20 cellular contexts compared by ENCODE assay signal in genomic region chr1:177360791-177361190, GRCh38.
A peak's percentile ranks its signal among the peaks of the same experiment; 100 is the strongest.
DNase-seq lines count a peak whose midpoint lies in the region; ATAC-seq, FAIRE-seq and TF ChIP-seq lines count a peak whose summit lies in the region.
"Had no signal": no experiment of that assay in that cellular context is flagged by ENCODE, and none has a peak within 500 bp of the region (broad histone marks: within the 10 kb centered on the region; RNA-seq: fewer than 3 reads in every experiment).

No MANE protein-coding gene starts in this region.

- H3K79me1 ChIP-seq in trophoblast cell (ENCODE audit: low read length) = no peaks in the 10 kb centered on the region

- peak; percentile 29 for DNase-seq in NCI-H748 (lab: John Stamatoyannopoulos, UW; ENCODE audit: unreplicated experiment)
- DNase-seq in NCI-H748 treated with DMSO at 0.1 percent for 48 hours (lab: John Stamatoyannopoulos, UW) = no peak
- DNase-seq in bronchial epithelial cell (ENCODE audit: low read depth) = no peak
- peak; percentile 60 to 85 for DNase-seq in trophoblast cell
- no peak for DNase-seq in H4 (ENCODE audit: low spot score)
- DNase-seq: CD4-positive, CD25-positive, alpha-beta regulatory T cell; CD8-positive, alpha-beta T cell; DMS 273 treated with DMSO at 0.1 percent for 48 hours; DMS79; EL; GDM1; GOT3; H7; HCEC 1CT had no signal

- H3K14ac ChIP-seq in trophoblast cell (ENCODE audit: low read length) = no peak overlapping the region

- no peak overlapping the region for H2BK5ac ChIP-seq in trophoblast cell (ENCODE audit: low read depth, low read length, poor library complexity)

- no peak overlapping the region for H4K91ac ChIP-seq in trophoblast cell (ENCODE audit: low read depth, low read length)

- no peak overlapping the region for H4K8ac ChIP-seq in trophoblast cell (ENCODE audit: low read depth, low read length)

- H3K27me3 ChIP-seq in bronchial epithelial cell (ENCODE audit: control insufficient read depth, insufficient read depth, low read length) (no peaks in the 10 kb centered on the region), trophoblast cell (ENCODE audit: insufficient read depth, low read length) (no peaks in the 10 kb centered on the region)
- H3K27me3 ChIP-seq: BLaER1 had no signal

- no peak overlapping the region for H4K12ac ChIP-seq in trophoblast cell (ENCODE audit: low read depth, low read length)

- FAIRE-seq in bronchial epithelial cell (lab: Jason Lieb, UNC) = peak; percentile 58
- FAIRE-seq: A204.1, GM12878 had no signal

- no peak overlapping the region for H3K4me3 ChIP-seq in bronchial epithelial cell (ENCODE audit: low read depth, low read length)
- no peak overlapping the region for H3K4me3 ChIP-seq in trophoblast cell (ENCODE audit: low read depth, low read length)
- H3K4me3 ChIP-seq: BLaER1, GM12878 had no signal

- H3K79me2 ChIP-seq in trophoblast cell (ENCODE audit: control insufficient read depth, insufficient read depth, low read length, poor library complexity) = no peaks in the 10 kb centered on the region

- H3K4me1 ChIP-seq in trophoblast cell (ENCODE audit: control insufficient read depth in 1 of 2, insufficient read depth in 2 of 2, low read length in 2 of 2) = no peaks in the 10 kb centered on the region
- H3K4me1 ChIP-seq: BLaER1 had no signal

- no peak overlapping the region for H3K9ac ChIP-seq in trophoblast cell (ENCODE audit: low read length)
- H3K9ac ChIP-seq: BLaER1 had no signal

- H3K18ac ChIP-seq in trophoblast cell (ENCODE audit: low read length) = no peak overlapping the region

- no CpG with 5 or more reads among the region's 2 CpGs for WGBS in trophoblast cell (ENCODE audit: extremely low coverage, insufficient coverage, insufficient read length)

- ATAC-seq in GM18868 (IDR thresholded peaks at IDR 0.05; ENCODE audit: unreplicated experiment) = no peak
- ATAC-seq: CD8-positive, alpha-beta T cell; GM12878 had no signal

- H3K4me2 ChIP-seq in trophoblast cell (ENCODE audit: low read length) = no peak overlapping the region
- H3K4me2 ChIP-seq: BLaER1 had no signal

- H3K36me3 ChIP-seq in bronchial epithelial cell (ENCODE audit: control insufficient read depth, insufficient read depth, low read length) (no peaks in the 10 kb centered on the region), trophoblast cell (ENCODE audit: control insufficient read depth in 1 of 2, insufficient read depth in 2 of 2, low read length in 2 of 2) (no peaks in the 10 kb centered on the region)
- H3K36me3 ChIP-seq: BLaER1 had no signal

- H2AK5ac ChIP-seq in trophoblast cell (ENCODE audit: low read length) = no peak overlapping the region

- no peak overlapping the region for H3K23ac ChIP-seq in trophoblast cell (ENCODE audit: low read length)

- no peak overlapping the region for H3K4ac ChIP-seq in trophoblast cell (ENCODE audit: low read depth, low read length)

- no peak overlapping the region for H3K27ac ChIP-seq in trophoblast cell (ENCODE audit: low read depth, low read length)
- H3K27ac ChIP-seq: 22Rv1, BLaER1, C4-2B had no signal

- no peak overlapping the region for H2BK12ac ChIP-seq in trophoblast cell (ENCODE audit: low read length)

- no peak for TF ChIP-seq CTCF in bronchial epithelial cell (IDR thresholded peaks at IDR 0.05; ENCODE audit: insufficient read depth, low read length, severe bottlenecking)

- no peak overlapping the region for H2BK120ac ChIP-seq in trophoblast cell (ENCODE audit: insufficient read depth, low read length, poor library complexity)

- no peak overlapping the region for H2AFZ ChIP-seq in trophoblast cell (ENCODE audit: insufficient read depth, low read length, poor library complexity)

- no peaks in the 10 kb centered on the region for H3K9me3 ChIP-seq in trophoblast cell (ENCODE audit: insufficient read depth, low read depth, low read length)
- H3K9me3 ChIP-seq: BLaER1 had no signal

Comparison
In these comparisons a context has a peak if more than half of its experiments do, and no peak if none do; other contexts are left out.
1. DNase-seq: peak in NCI-H748 (single experiment) and trophoblast cell (2 of 2); none in NCI-H748 treated with DMSO at 0.1 percent for 48 hours (single experiment), bronchial epithelial cell (single experiment) and H4 (single experiment).